ENCODE assay signal across 7 cellular contexts in the genomic region with DNA sequence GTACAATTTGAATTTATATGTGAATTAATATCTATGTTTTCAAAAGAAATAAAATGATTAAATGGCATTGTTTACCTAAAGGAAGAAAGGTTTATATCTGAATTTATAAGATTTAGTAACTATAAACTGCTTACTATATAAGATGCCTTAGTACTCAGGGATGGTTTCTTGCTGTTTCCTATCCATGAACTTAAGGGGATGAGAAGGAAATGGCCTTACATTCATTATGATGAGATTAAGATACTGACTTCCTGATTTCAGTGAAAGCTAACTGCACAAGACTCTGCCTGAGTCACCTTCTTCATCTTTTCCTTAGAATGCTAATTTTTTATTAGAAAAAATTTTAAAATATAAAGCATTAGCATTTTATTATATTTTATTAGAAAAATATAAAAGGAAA.
"Had no signal": no experiment of that assay in that cellular context is flagged by ENCODE, and none has a peak within 500 bp of the region (broad histone marks: within the 10 kb centered on the region; RNA-seq: fewer than 3 reads in every experiment).

No MANE protein-coding gene starts in this region.

- H3K27ac Mint-ChIP-seq: GM23338, HFFc6 had no signal

- H3K27ac ChIP-seq: HL-60 had no signal

- H3K4me1 Mint-ChIP-seq: GM23338 had no signal

- H3K36me3 ChIP-seq: HAP-1 had no signal

- H3K9me3 Mint-ChIP-seq: GM23338 had no signal

- H3K4me3 Mint-ChIP-seq: GM23338, HFFc6 had no signal

- H3K9me3 ChIP-seq: HAP-1 had no signal

- DNase-seq: H7, HFFc6, IMR-90 had no signal

- H3K4me3 ChIP-seq: GM23338, HAP-1, K562 had no signal

- H3K4me1 ChIP-seq: HAP-1 had no signal
